In the genomic region with DNA sequence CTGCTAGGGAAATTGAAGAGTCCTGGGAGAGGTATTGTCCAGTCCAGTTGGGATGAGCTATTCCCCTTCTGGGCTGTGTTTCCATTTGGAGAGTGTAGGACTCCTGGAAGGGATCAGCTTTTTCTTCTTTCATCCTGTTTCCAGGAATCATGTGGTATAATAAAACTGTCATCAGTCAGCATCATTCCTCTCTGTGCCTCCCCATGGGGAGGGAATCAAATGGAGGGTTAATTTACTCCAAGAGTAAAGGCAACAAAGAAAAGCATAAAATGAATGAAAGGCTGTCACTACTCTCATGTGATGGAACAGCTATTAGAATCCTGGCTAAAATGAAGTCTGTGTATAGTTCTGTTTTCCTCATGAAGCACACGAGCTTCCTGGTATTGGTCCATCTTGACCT, we compare ENCODE assay signal across 27 cellular contexts.
"Had no signal": no experiment of that assay in that cellular context is flagged by ENCODE, and none has a peak within 500 bp of the region (broad histone marks: within the 10 kb centered on the region; RNA-seq: fewer than 3 reads in every experiment).

No MANE protein-coding gene starts in this region.

- H3K27ac Mint-ChIP-seq: dendritic cell treated with granulocyte-macrophage colony-stimulating factor and Interleukin-4, amounts not matched to agents 40 ng/mL and 50 ng/mL, for 4 days; effector memory CD8-positive, alpha-beta T cell; endodermal cell; immature natural killer cell; mesothelial cell of epicardium had no signal

- H3K9me3 Mint-ChIP-seq: dendritic cell treated with granulocyte-macrophage colony-stimulating factor and Interleukin-4, amounts not matched to agents 40 ng/mL and 50 ng/mL, for 4 days; endodermal cell; mesothelial cell of epicardium had no signal

- H3K9me3 ChIP-seq: colonic mucosa, gastroesophageal sphincter, heart left ventricle, left lung, lower lobe of right lung, mucosa of descending colon had no signal

- H3K4me3 Mint-ChIP-seq: dendritic cell treated with granulocyte-macrophage colony-stimulating factor and Interleukin-4, amounts not matched to agents 40 ng/mL and 50 ng/mL, for 4 days; effector memory CD8-positive, alpha-beta T cell; endodermal cell; immature natural killer cell; mesothelial cell of epicardium had no signal

- ATAC-seq: effector memory CD8-positive, alpha-beta T cell; esophagus mucosa; foreskin keratinocyte; gastroesophageal sphincter; heart left ventricle; left colon; left lung; left ventricle myocardium superior; lower lobe of right lung; mucosa of descending colon had no signal

- H3K4me1 ChIP-seq: colonic mucosa, foreskin keratinocyte, gastroesophageal sphincter, heart left ventricle, left lung, lower lobe of right lung had no signal

- H3K27ac ChIP-seq: colonic mucosa, epithelial cell of prostate, foreskin keratinocyte, gastroesophageal sphincter, heart left ventricle, hepatocyte, left lung, lower lobe of right lung had no signal

- H3K36me3 ChIP-seq: colonic mucosa, gastroesophageal sphincter, heart left ventricle, left lung, lower lobe of right lung had no signal

- H3K4me1 Mint-ChIP-seq: endodermal cell, immature natural killer cell, mesothelial cell of epicardium had no signal

- H3K4me3 ChIP-seq: colonic mucosa, gastroesophageal sphincter, heart left ventricle, hepatocyte, left lung, lower lobe of right lung, mucosa of descending colon had no signal

- H3K27me3 ChIP-seq: colonic mucosa, foreskin keratinocyte, gastroesophageal sphincter, left lung had no signal

- H3K27me3 Mint-ChIP-seq: dendritic cell treated with granulocyte-macrophage colony-stimulating factor and Interleukin-4, amounts not matched to agents 40 ng/mL and 50 ng/mL, for 4 days; effector memory CD8-positive, alpha-beta T cell had no signal

- DNase-seq: colonic mucosa; cortex of kidney; effector CD8-positive, alpha-beta T cell; effector memory CD8-positive, alpha-beta T cell; endodermal cell; erythroblast; foreskin keratinocyte; heart left ventricle; hypothalamus; immature natural killer cell; islet precursor cell; kidney; kidney glomerular epithelial cell; left colon; left lung; left ventricle myocardium superior; lower lobe of right lung; mesenchymal stem cell; mucosa of descending colon had no signal

- H3K36me3 Mint-ChIP-seq: immature natural killer cell, mesothelial cell of epicardium had no signal

- FAIRE-seq: endometrium, frontal cortex, kidney had no signal
